Comparison of ENCODE assay signal across 13 cellular contexts in genomic region chr18:70172225-70172624, GRCh38. TPM values are rescaled to one million over a fixed set of nuclear protein-coding genes. Genes with fewer than 3 reads are reported as not detected.
A peak's percentile ranks its signal among the peaks of the same experiment; 100 is the strongest.
DNase-seq lines count a peak whose midpoint lies in the region; ATAC-seq, FAIRE-seq and TF ChIP-seq lines count a peak whose summit lies in the region.
"Had no signal": no experiment of that assay in that cellular context is flagged by ENCODE, and none has a peak within 500 bp of the region (broad histone marks: within the 10 kb centered on the region; RNA-seq: fewer than 3 reads in every experiment).

No MANE protein-coding gene starts in this region.

- DNase-seq in heart left ventricle (no peak), left cardiac atrium (no peak), RCC 7860 (ENCODE audit: low spot score) (no peak), fibroblast of mammary gland (ENCODE audit: low read depth) (peak; percentile 39), smooth muscle cell (lab: John Stamatoyannopoulos, UW; ENCODE audit: unreplicated experiment) (no peak), HAP-1 (ENCODE audit: low spot score in 2 of 2) (no peak), foreskin melanocyte (no peak)
- DNase-seq in stimulated activated CD4-positive, alpha-beta T cell treated with anti-CD3 and anti-CD28 coated beads, Interleukin-4, amount 100 ng/mL, for 4 hours: no peak
- DNase-seq: C1 segment of cervical spinal cord; central memory CD4-positive, alpha-beta T cell; NCI-H2081; stimulated activated CD4-positive, alpha-beta T cell treated with anti-CD3 and anti-CD28 coated beads, Interleukin-12 subunit alpha, Interleukin-12 subunit beta, amount 100 ng/mL, for 4 hours; stimulated activated naive CD8-positive, alpha-beta T cell treated with anti-CD3 and anti-CD28 coated beads, Interleukin-15, Interleukin-2, amounts not matched to agents 100 U/mL and 50 U/mL, for 24 hours had no signal

- TF ChIP-seq CTCF in heart left ventricle (IDR thresholded peaks at IDR 0.05): peak in 7 of 12 donors; percentile 8 to 42 (median 34)
- peak; percentile 40 for TF ChIP-seq CTCF in fibroblast of mammary gland (conservative IDR thresholded peaks at IDR 0.05; ENCODE audit: control insufficient read depth, insufficient read depth, low read depth, low read length)
- TF ChIP-seq CTCF in smooth muscle cell (IDR thresholded peaks at IDR 0.05; ENCODE audit: borderline replicate concordance, insufficient read depth, poor library complexity, severe bottlenecking): peak; percentile 53

- no peak overlapping the region for H3K4me2 ChIP-seq in smooth muscle cell

- H3K4me3 ChIP-seq in heart left ventricle (no peak overlapping the region), fibroblast of mammary gland (ENCODE audit: control insufficient read depth, low read depth, low read length) (no peak overlapping the region), smooth muscle cell (no peak overlapping the region), HAP-1 (no peak overlapping the region)

- intact Hi-C loops in heart left ventricle (cut with DNase I) (loop anchor here in 1 of 10 donors (5.0 kb wide), 1 partner anchor 280 kb away; no protein-coding TSS in a partner anchor), left cardiac atrium (cut with DNase I) (loop anchor here in 1 of 2 donors (10.0 kb wide), 1 partner anchor 283 kb away; no protein-coding TSS in a partner anchor)

- H3K9me3 ChIP-seq in heart left ventricle (no peaks in the 10 kb centered on the region), smooth muscle cell (replicated peaks; ENCODE audit: low read depth) (no peaks in the 10 kb centered on the region), HAP-1 (no peaks in the 10 kb centered on the region)

- peak; percentile 63 for FAIRE-seq in RCC 7860 (lab: Jason Lieb, UNC)

- H3K4me1 ChIP-seq in heart left ventricle (no peaks in the 10 kb centered on the region), smooth muscle cell (ENCODE audit: low read depth) (no peaks in the 10 kb centered on the region), HAP-1 (no peaks in the 10 kb centered on the region)

- H3K27ac ChIP-seq in heart left ventricle (no peak overlapping the region), smooth muscle cell (ENCODE audit: low read depth) (no peak overlapping the region)

- H3K79me2 ChIP-seq in smooth muscle cell (ENCODE audit: low read depth): no peaks in the 10 kb centered on the region

- no peaks in the 10 kb centered on the region for H3F3A ChIP-seq in smooth muscle cell (ENCODE audit: low read depth)

- no peaks in the 10 kb centered on the region for H4K20me1 ChIP-seq in smooth muscle cell (ENCODE audit: low read depth)

- no peak overlapping the region for H3K9ac ChIP-seq in smooth muscle cell (ENCODE audit: low read depth)

- ATAC-seq in heart left ventricle: no peak
- ATAC-seq in left cardiac atrium: no peak
- ATAC-seq: stimulated activated naive CD8-positive, alpha-beta T cell treated with anti-CD3 and anti-CD28 coated beads, Interleukin-15, Interleukin-2, amounts not matched to agents 100 U/mL and 50 U/mL, for 24 hours had no signal

- no peak for TF ChIP-seq POLR2A in heart left ventricle (IDR thresholded peaks at IDR 0.05)

- in situ Hi-C loops in HAP-1 (cut with MboI; ENCODE audit: low sequenced_read_pairs): no loop called here

- peaks cover 0 to 21% (median 0%) of the 10 kb centered on the region in 9 donors for H3K36me3 ChIP-seq in heart left ventricle
- H3K36me3 ChIP-seq in smooth muscle cell (ENCODE audit: low read depth): no peaks in the 10 kb centered on the region
- H3K36me3 ChIP-seq in HAP-1 (replicated peaks): peaks cover 3% of the 10 kb centered on the region; the same call in 1 of the 2 replicates

- H2AFZ ChIP-seq in smooth muscle cell (ENCODE audit: low read depth): no peak overlapping the region

- H3K27me3 ChIP-seq in heart left ventricle (no peaks in the 10 kb centered on the region), smooth muscle cell (ENCODE audit: low read depth) (no peaks in the 10 kb centered on the region), HAP-1 (ENCODE audit: low read depth) (no peaks in the 10 kb centered on the region)

RNA-seq across cellular contexts. Expression of gene RTTN, which starts 33.3 kb away (rescaled TPM):
- 10 to 100 TPM in 3 of 9 donors, 1 to 10 TPM in 6; 6.6 to 14.3 (median 8.8) TPM for total RNA-seq in heart left ventricle
- 1 to 10 TPM; 5.8 TPM for polyA plus RNA-seq in heart left ventricle
- total RNA-seq in left cardiac atrium: 1 to 10 TPM; 5.4 to 6.5 TPM
- total RNA-seq in smooth muscle cell: 17.3 and 21.7 TPM in 2 replicates
- polyA plus RNA-seq in smooth muscle cell: 3.5 and 3.6 TPM in 2 replicates
